19 cellular contexts compared by ENCODE assay signal in genomic region chr1:97942161-97943123, GRCh38. TPM values are rescaled to one million over a fixed set of nuclear protein-coding genes. Genes with fewer than 3 reads are reported as not detected.
DNase-seq lines count a peak whose midpoint lies in the region; ATAC-seq, FAIRE-seq and TF ChIP-seq lines count a peak whose summit lies in the region.
"Had no signal": no experiment of that assay in that cellular context is flagged by ENCODE, and none has a peak within 500 bp of the region (broad histone marks: within the 10 kb centered on the region; RNA-seq: fewer than 3 reads in every experiment).

No MANE protein-coding gene starts in this region.

- no peak overlapping the region for H2AFZ ChIP-seq in IMR-90 (replicated peaks; ENCODE audit: low read length, poor library complexity)
- no peak overlapping the region for H2AFZ ChIP-seq in astrocyte (ENCODE audit: low read depth, low read length)

- no peak overlapping the region for H3K4ac ChIP-seq in IMR-90 (ENCODE audit: low read depth, low read length)

- no peak overlapping the region for H2BK120ac ChIP-seq in IMR-90 (ENCODE audit: low read depth, low read length)

- in situ Hi-C loops in IMR-90 (cut with MboI; ENCODE audit: low sequenced_read_pairs), result no loop called here

- no CpG with 5 or more reads among the region's 2 CpGs for WGBS in IMR-90 (ENCODE audit: extremely low coverage in 2 of 2, insufficient read length in 1 of 2), 2 experiments

- TF ChIP-seq POLR2A in IMR-90 (IDR thresholded peaks at IDR 0.05; ENCODE audit: low read depth, low read length), result no peak

- no peak overlapping the region for H3K4me2 ChIP-seq in IMR-90 (ENCODE audit: low read depth, low read length)
- peak overlapping the region; percentile 66 for H3K4me2 ChIP-seq in astrocyte (ENCODE audit: low read length)

- dilution Hi-C loops in IMR-90 (cut with HindIII; ENCODE audit: low sequenced_read_pairs, unreplicated experiment), result no loop called here

- H3K4me3 ChIP-seq in IMR-90 (ENCODE audit: insufficient read depth, low read depth, low read length) (no peak overlapping the region), astrocyte (ENCODE audit: insufficient read depth, low read depth, low read length) (no peak overlapping the region)
- H3K4me3 ChIP-seq: ovary, SK-N-MC, suprapubic skin had no signal

- H2BK5ac ChIP-seq in IMR-90 (ENCODE audit: low read depth, low read length, poor library complexity, severe bottlenecking), result no peak overlapping the region

- no peak overlapping the region; the same call in 1 of the 2 replicates for H3K18ac ChIP-seq in IMR-90 (ENCODE audit: low read depth, low read length)

- H3K23ac ChIP-seq in IMR-90 (ENCODE audit: low read depth, low read length), result no peak overlapping the region

- H3K27me3 Mint-ChIP-seq in activated T-cell treated with anti-CD3 and anti-CD28 coated beads, Interleukin-2, amount 50 U/mL, for 72 hours (ENCODE audit: low read depth), result no peaks in the 10 kb centered on the region
- no peaks in the 10 kb centered on the region for H3K27me3 Mint-ChIP-seq in activated T-cell treated with anti-CD3 and anti-CD28 coated beads, Interleukin-2, amount 50 U/mL, for 24 hours
- H3K27me3 Mint-ChIP-seq in astrocyte (ENCODE audit: low read depth, unreplicated experiment), result no peaks in the 10 kb centered on the region

- H3K36me3 ChIP-seq in IMR-90 (ENCODE audit: control insufficient read depth, insufficient read depth, low read length) (no peaks in the 10 kb centered on the region), astrocyte (ENCODE audit: insufficient read depth, low read length) (no peaks in the 10 kb centered on the region)
- H3K36me3 ChIP-seq: ovary, suprapubic skin had no signal

- H3K79me2 ChIP-seq in astrocyte (ENCODE audit: insufficient read depth, low read length), result no peaks in the 10 kb centered on the region

- H3K9me1 ChIP-seq in IMR-90 (ENCODE audit: insufficient read depth, low read length), result no peaks in the 10 kb centered on the region

- no peaks in the 10 kb centered on the region for H3K79me1 ChIP-seq in IMR-90 (ENCODE audit: low read depth in 1 of 2, low read length in 2 of 2)

- no peak overlapping the region for H2AK9ac ChIP-seq in IMR-90 (replicated peaks; ENCODE audit: low read depth, low read length, poor library complexity)

- peaks cover 8% of the 10 kb centered on the region for H3K4me1 ChIP-seq in IMR-90 (ENCODE audit: control insufficient read depth, insufficient read depth, low read length)
- peaks cover 23% of the 10 kb centered on the region for H3K4me1 ChIP-seq in astrocyte (ENCODE audit: insufficient read depth, low read length)
- H3K4me1 ChIP-seq: suprapubic skin had no signal

- DNase-seq in activated T-cell treated with anti-CD3 and anti-CD28 coated beads, Interleukin-2, amount 50 U/mL, for 72 hours, result no peak
- no peak for DNase-seq in activated T-cell treated with anti-CD3 and anti-CD28 coated beads, Interleukin-2, amount 50 U/mL, for 24 hours
- DNase-seq in IMR-90, result no peak
- no peak for DNase-seq in astrocyte (ENCODE audit: low read depth)
- no peak for DNase-seq in stimulated activated naive CD8-positive, alpha-beta T cell treated with anti-CD3 and anti-CD28 coated beads, Interleukin-15, Interleukin-2, amounts not matched to agents 100 U/mL and 50 U/mL, for 24 hours
- DNase-seq in NCI-H2029 (lab: John Stamatoyannopoulos, UW), result no peak
- DNase-seq: erythroblast; H7; Kasumi-1; NCI-H1436; NCI-H2171 treated with DMSO at 0.1 percent for 48 hours; NCI-H748 treated with DMSO at 0.1 percent for 48 hours; ovary; stimulated activated CD4-positive, alpha-beta T cell treated with anti-CD3 and anti-CD28 coated beads, Interleukin-2, amount 100 ng/mL, for 24 hours had no signal

- H3K27me3 ChIP-seq in IMR-90 (ENCODE audit: control insufficient read depth, insufficient read depth, low read length) (no peaks in the 10 kb centered on the region), astrocyte (ENCODE audit: insufficient read depth, low read length) (no peaks in the 10 kb centered on the region)
- H3K27me3 ChIP-seq: ovary, suprapubic skin had no signal

- H3K27ac Mint-ChIP-seq in activated T-cell treated with anti-CD3 and anti-CD28 coated beads, Interleukin-2, amount 50 U/mL, for 72 hours, result no peak overlapping the region
- H3K27ac Mint-ChIP-seq in activated T-cell treated with anti-CD3 and anti-CD28 coated beads, Interleukin-2, amount 50 U/mL, for 24 hours, result no peak overlapping the region
- no peak overlapping the region for H3K27ac Mint-ChIP-seq in astrocyte (ENCODE audit: unreplicated experiment)

- peaks cover 22% of the 10 kb centered on the region for H3K4me1 Mint-ChIP-seq in activated T-cell treated with anti-CD3 and anti-CD28 coated beads, Interleukin-2, amount 50 U/mL, for 72 hours (ENCODE audit: low read depth)
- peaks cover 27% of the 10 kb centered on the region for H3K4me1 Mint-ChIP-seq in activated T-cell treated with anti-CD3 and anti-CD28 coated beads, Interleukin-2, amount 50 U/mL, for 24 hours (ENCODE audit: low read depth)
- peaks cover 20% of the 10 kb centered on the region for H3K4me1 Mint-ChIP-seq in astrocyte (ENCODE audit: low read depth, unreplicated experiment)

- POLR2A ChIA-PET in IMR-90 (lab: Charles Lee; ENCODE audit: unreplicated experiment), result no interaction called here

- H3K14ac ChIP-seq in IMR-90 (replicated peaks; ENCODE audit: low read depth, low read length), result no peak overlapping the region

- H4K20me1 ChIP-seq in IMR-90 (ENCODE audit: insufficient read depth, low read length) (no peaks in the 10 kb centered on the region), astrocyte (ENCODE audit: insufficient read depth, low read length) (no peaks in the 10 kb centered on the region)

- ATAC-seq in activated T-cell treated with anti-CD3 and anti-CD28 coated beads, Interleukin-2, amount 50 U/mL, for 72 hours (replicated peaks in 1 of 2), result no peak
- ATAC-seq in IMR-90 (ENCODE audit: low read depth) (no peak), GM21381 (IDR thresholded peaks at IDR 0.05; ENCODE audit: unreplicated experiment) (no peak), HG03469 (IDR thresholded peaks at IDR 0.05; ENCODE audit: unreplicated experiment) (no peak)
- peak; percentile 28 for ATAC-seq in stimulated activated naive CD8-positive, alpha-beta T cell treated with anti-CD3 and anti-CD28 coated beads, Interleukin-15, Interleukin-2, amounts not matched to agents 100 U/mL and 50 U/mL, for 24 hours
- ATAC-seq: activated naive CD4-positive, alpha-beta T cell treated with anti-CD3 and anti-CD28 coated beads, Interleukin-2, amount 50 U/mL, for 72 hours had no signal

- intact Hi-C loops in IMR-90 (cut with micrococcal nuclease), result loop anchor here (5.0 kb wide), 1 partner anchor 35 kb away; no protein-coding TSS in a partner anchor

- H3K27ac ChIP-seq in IMR-90 (ENCODE audit: insufficient read depth, low read length) (no peak overlapping the region), astrocyte (ENCODE audit: low read depth, low read length) (peak overlapping the region; percentile 2)
- H3K27ac ChIP-seq: ovary, SK-N-MC, suprapubic skin had no signal

- no peak overlapping the region for H4K91ac ChIP-seq in IMR-90 (ENCODE audit: insufficient read depth, low read depth, low read length)

- no peak overlapping the region for H4K8ac ChIP-seq in IMR-90 (ENCODE audit: low read depth in 2 of 2, low read length in 2 of 2)

- FAIRE-seq in astrocyte (lab: Jason Lieb, UNC), result peak; percentile 65

- no peak overlapping the region for H3K9ac ChIP-seq in IMR-90 (ENCODE audit: low read depth, low read length)
- H3K9ac ChIP-seq in astrocyte (ENCODE audit: low read length), result no peak overlapping the region

- H3K9me3 Mint-ChIP-seq in activated T-cell treated with anti-CD3 and anti-CD28 coated beads, Interleukin-2, amount 50 U/mL, for 72 hours, result no peaks in the 10 kb centered on the region
- no peaks in the 10 kb centered on the region for H3K9me3 Mint-ChIP-seq in activated T-cell treated with anti-CD3 and anti-CD28 coated beads, Interleukin-2, amount 50 U/mL, for 24 hours
- no peaks in the 10 kb centered on the region for H3K9me3 Mint-ChIP-seq in astrocyte (ENCODE audit: unreplicated experiment)

- peak overlapping the region; percentile 41; the same call in 1 of the 2 replicates for H2BK20ac ChIP-seq in IMR-90 (ENCODE audit: low read depth, low read length)

- H3K36me3 Mint-ChIP-seq in activated T-cell treated with anti-CD3 and anti-CD28 coated beads, Interleukin-2, amount 50 U/mL, for 72 hours (ENCODE audit: insufficient read depth in 2 of 2), result no peaks in the 10 kb centered on the region
- H3K36me3 Mint-ChIP-seq in activated T-cell treated with anti-CD3 and anti-CD28 coated beads, Interleukin-2, amount 50 U/mL, for 24 hours (ENCODE audit: low read depth), result no peaks in the 10 kb centered on the region
- H3K36me3 Mint-ChIP-seq in astrocyte (ENCODE audit: low read depth, unreplicated experiment), result no peaks in the 10 kb centered on the region
- H3K36me3 Mint-ChIP-seq: activated naive CD4-positive, alpha-beta T cell treated with anti-CD3 and anti-CD28 coated beads, Interleukin-2, amount 50 U/mL, for 72 hours had no signal

- TF ChIP-seq CTCF in IMR-90 (conservative IDR thresholded peaks at IDR 0.05; ENCODE audit: low read depth, low read length) (no peak), astrocyte (IDR thresholded peaks at IDR 0.05; ENCODE audit: insufficient read depth, low read depth, low read length) (no peak)

- no peak overlapping the region for H3K56ac ChIP-seq in IMR-90 (ENCODE audit: extremely low read depth, insufficient read depth, low read length)

- no peak for TF ChIP-seq RAD21 in IMR-90 (IDR thresholded peaks at IDR 0.05; ENCODE audit: low read length)

- no peak overlapping the region for H2AK5ac ChIP-seq in IMR-90 (ENCODE audit: low read depth, low read length)

- no peak overlapping the region for H2BK15ac ChIP-seq in IMR-90 (ENCODE audit: low read depth, low read length)

- no peak overlapping the region for H4K5ac ChIP-seq in IMR-90 (ENCODE audit: low read depth, low read length)

- BruUV-seq in IMR-90 (replicated peaks; lab: Mats Ljungman, UMichigan), result no TSS peak

- H3K9me3 ChIP-seq in IMR-90 (ENCODE audit: control insufficient read depth, insufficient read depth, low read length) (no peaks in the 10 kb centered on the region), astrocyte (ENCODE audit: insufficient read depth, low read depth, low read length) (no peaks in the 10 kb centered on the region)
- H3K9me3 ChIP-seq: ovary, suprapubic skin had no signal

- CTCF ChIA-PET in IMR-90 (lab: Yijun Ruan, JAX), result no interaction called here

- peak overlapping the region; percentile 33 to 61 for H3K4me3 Mint-ChIP-seq in activated T-cell treated with anti-CD3 and anti-CD28 coated beads, Interleukin-2, amount 50 U/mL, for 72 hours
- H3K4me3 Mint-ChIP-seq in activated T-cell treated with anti-CD3 and anti-CD28 coated beads, Interleukin-2, amount 50 U/mL, for 24 hours, result no peak overlapping the region
- H3K4me3 Mint-ChIP-seq in astrocyte (ENCODE audit: unreplicated experiment), result no peak overlapping the region

RNA-seq across cellular contexts. Expression of gene DPYD, which starts 21.6 kb away (rescaled TPM):
- total RNA-seq in activated T-cell treated with anti-CD3 and anti-CD28 coated beads, Interleukin-2, amount 50 U/mL, for 72 hours, result 10 to 100 TPM; 13.4 to 18.2 TPM
- total RNA-seq in IMR-90 (2012; rRNA removed) (47.3 and 58.3 TPM in 2 replicates), astrocyte (7.5 and 8.8 TPM in 2 replicates)
- 7.2 and 9.3 TPM in 2 replicates for polyA plus RNA-seq in IMR-90 (2012; rRNA removed)
- polyA plus RNA-seq in IMR-90 (2012; cell fraction: cytosol; rRNA removed), result 2.6 and 4.4 TPM in 2 replicates
- polyA plus RNA-seq in IMR-90 (2012; cell fraction: nucleus; rRNA removed; ENCODE audit: low replicate concordance), result 1.5 and 8.5 TPM in 2 replicates

Comparison
In these comparisons a context has a peak if more than half of its experiments do, and no peak if none do; other contexts are left out.
1. H3K4me3 Mint-ChIP-seq: peak in activated T-cell treated with anti-CD3 and anti-CD28 coated beads, Interleukin-2, amount 50 U/mL, for 72 hours (2 of 2); none in activated T-cell treated with anti-CD3 and anti-CD28 coated beads, Interleukin-2, amount 50 U/mL, for 24 hours (single experiment) and astrocyte (single experiment).